In genomic region chrX:130393451-130394074, GRCh38 we compare ENCODE assay signal across 8 cellular contexts. TPM values are rescaled to one million over a fixed set of nuclear protein-coding genes. Genes with fewer than 3 reads are reported as not detected.
DNase-seq lines count a peak whose midpoint lies in the region; ATAC-seq, FAIRE-seq and TF ChIP-seq lines count a peak whose summit lies in the region.

No MANE protein-coding gene starts in this region.

- WGBS in lower leg skin, 2 donors, result 20 to 34% methylated on average over 5 of the region's 5 CpGs

- H3K36me3 ChIP-seq in H7 (replicated peaks; ENCODE audit: control insufficient read depth, insufficient read depth, low read length) (no peaks in the 10 kb centered on the region), lower lobe of right lung (no peaks in the 10 kb centered on the region)

- H3K27ac ChIP-seq in C4-2B (no peak overlapping the region), coronary artery (no peak overlapping the region), lower lobe of right lung (no peak overlapping the region)

- no peaks in the 10 kb centered on the region for H3K9me3 ChIP-seq in lower lobe of right lung

- H3K27me3 ChIP-seq in H7 (ENCODE audit: control insufficient read depth, insufficient read depth, low read length) (no peaks in the 10 kb centered on the region; the same call in 1 of the 2 replicates), lower lobe of right lung (ENCODE audit: low read depth) (no peaks in the 10 kb centered on the region)

- no peaks in the 10 kb centered on the region for H3K4me1 ChIP-seq in lower lobe of right lung

- peak; percentile 77 for TF ChIP-seq CTCF in C4-2B (conservative IDR thresholded peaks at IDR 0.05)
- TF ChIP-seq CTCF in coronary artery (IDR thresholded peaks at IDR 0.05), result peak; percentile 52
- TF ChIP-seq CTCF in lower lobe of right lung (IDR thresholded peaks at IDR 0.05), result peak; percentile 52
- TF ChIP-seq CTCF in lower leg skin (IDR thresholded peaks at IDR 0.05), result no peak

- DNase-seq in H7, result peak; percentile 67
- peak; percentile 61 for DNase-seq in NCI-H748 (lab: John Stamatoyannopoulos, UW; ENCODE audit: unreplicated experiment)
- no peak for DNase-seq in coronary artery (ENCODE audit: low spot score)
- no peak for DNase-seq in lower lobe of right lung
- DNase-seq in RCC 7860 (ENCODE audit: low spot score), result no peak
- DNase-seq in lower leg skin (ENCODE audit: low spot score in 2 of 2), result no peak

- no peak for TF ChIP-seq POLR2A in lower leg skin (IDR thresholded peaks at IDR 0.05)

- H3K4me3 ChIP-seq in H7 (ENCODE audit: insufficient read depth, low read depth, low read length), result no peak overlapping the region
- H3K4me3 ChIP-seq in coronary artery, result no peak overlapping the region
- H3K4me3 ChIP-seq in lower lobe of right lung, result no peak overlapping the region
- no peak overlapping the region for H3K4me3 ChIP-seq in lower leg skin (ENCODE audit: low read depth, poor library complexity, severe bottlenecking)

- intact Hi-C loops in lower lobe of right lung (cut with DNase I) (no loop called here), lower leg skin (cut with DNase I; ENCODE audit: low total_unique reads) (loop anchor here (10.0 kb wide), 1 partner anchor 521 kb away; no protein-coding TSS in a partner anchor)

- FAIRE-seq in RCC 7860 (lab: Jason Lieb, UNC), result no peak

- ATAC-seq in lower lobe of right lung (peak in 1 of 2 donors; percentile 56), HG03571 (IDR thresholded peaks at IDR 0.05; ENCODE audit: unreplicated experiment) (no peak)

RNA-seq across cellular contexts. Expression of gene GPR119, which starts 8.1 kb away (rescaled TPM):
- not detected in 2 replicates for total RNA-seq in H7 (2014; rRNA removed; shearing (Covaris generic))
- total RNA-seq in lower lobe of right lung, result not detected
- not detected for total RNA-seq in lower leg skin

RNA-seq across cellular contexts. Expression of gene RBMX2, which starts 8.2 kb away (rescaled TPM):
- total RNA-seq in H7 (2014; rRNA removed; shearing (Covaris generic)), result 42.8 and 62.9 TPM in 2 replicates
- total RNA-seq in lower lobe of right lung (17.9 TPM), lower leg skin (10 to 100 TPM; 14.4 to 21.8 (median 20.1) TPM)

RNA-seq across cellular contexts. Expression of gene SLC25A14, which starts 53.8 kb away (rescaled TPM):
- 24.9 and 27.8 TPM in 2 replicates for total RNA-seq in H7 (2014; rRNA removed; shearing (Covaris generic))
- total RNA-seq in lower lobe of right lung (14.7 TPM), lower leg skin (10 to 100 TPM in 1 of 4 donors, 1 to 10 TPM in 3; 4.0 to 14.9 (median 8.9) TPM)

Comparison
In these comparisons a context has a peak if more than half of its experiments do, and no peak if none do; other contexts are left out.
1. CTCF ChIP-seq: peak in C4-2B (single experiment), coronary artery (single experiment) and lower lobe of right lung (single experiment); none in lower leg skin (0 of 3).
2. DNase-seq: peak in H7 (single experiment) and NCI-H748 (single experiment); none in coronary artery (single experiment), lower lobe of right lung (single experiment), RCC 7860 (single experiment) and lower leg skin (0 of 2).